Comparison of ENCODE assay signal across 11 cellular contexts in the genomic region with DNA sequence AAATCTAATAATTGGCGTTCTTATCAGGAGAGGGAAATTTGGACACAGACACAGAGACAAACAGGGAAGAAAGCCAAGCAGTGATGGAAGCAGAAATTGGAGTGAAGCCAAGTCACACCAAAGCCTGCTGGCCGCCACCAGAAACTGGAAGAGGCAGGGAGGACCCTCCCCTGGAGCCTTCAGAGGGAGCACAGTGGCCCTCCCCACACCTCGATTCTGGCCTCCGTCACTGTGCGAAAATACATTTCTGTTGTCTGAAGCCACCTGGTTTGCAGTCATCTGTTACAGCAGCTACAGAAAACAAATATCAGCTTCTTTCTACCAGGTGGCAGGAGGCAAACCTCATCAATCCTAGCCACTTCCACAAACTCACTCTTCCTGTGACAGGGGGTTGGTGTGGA. TPM values are rescaled to one million over a fixed set of nuclear protein-coding genes. Genes with fewer than 3 reads are reported as not detected.
DNase-seq lines count a peak whose midpoint lies in the region; ATAC-seq, FAIRE-seq and TF ChIP-seq lines count a peak whose summit lies in the region.
"Had no signal": no experiment of that assay in that cellular context is flagged by ENCODE, and none has a peak within 500 bp of the region (broad histone marks: within the 10 kb centered on the region; RNA-seq: fewer than 3 reads in every experiment).

No MANE protein-coding gene starts in this region.

- DNase-seq in GM23338 (ENCODE audit: low spot score), result no peak
- peak; percentile 48 for DNase-seq in NCI-H748 (lab: John Stamatoyannopoulos, UW; ENCODE audit: unreplicated experiment)
- no peak for DNase-seq in GM19239 (ENCODE audit: insufficient read length, low spot score)
- no peak for DNase-seq in activated T-cell treated with anti-CD3 and anti-CD28 coated beads, Interleukin-2, amount 50 U/mL, for 1 hour
- DNase-seq in NOMO-1 treated with dmso at 0.1 percent for 144 hours (lab: John Stamatoyannopoulos, UW; ENCODE audit: unreplicated experiment), result no peak
- no peak for DNase-seq in Caco-2

- no peak overlapping the region for H3K4me3 ChIP-seq in GM23338
- H3K4me3 ChIP-seq in gastroesophageal sphincter, result no peak overlapping the region
- peak overlapping the region in 1 of 3 donors; percentile 7 for H3K4me3 ChIP-seq in skeletal muscle tissue (ENCODE audit: low read length in 3 of 3)
- no peak overlapping the region for H3K4me3 ChIP-seq in Caco-2 (ENCODE audit: low read depth, low read length)

- H3K9ac ChIP-seq in skeletal muscle tissue (ENCODE audit: low read depth in 1 of 3, low read length in 3 of 3), result peak overlapping the region in 2 of 3 donors; percentile 20 to 25
- H3K9ac ChIP-seq: KMS-11 had no signal

- WGBS in gastroesophageal sphincter (ENCODE audit: low coverage in 1 of 2), 2 donors, result 15 to 36% methylated on average over 4 to 5 of the region's 5 CpGs

- H3K27ac Mint-ChIP-seq in GM23338, result no peak overlapping the region
- no peak overlapping the region for H3K27ac Mint-ChIP-seq in Caco-2 (ENCODE audit: unreplicated experiment)

- H3K79me2 ChIP-seq in GM23338 (replicated peaks; ENCODE audit: insufficient read depth), result no peaks in the 10 kb centered on the region

- H3K4me3 Mint-ChIP-seq in GM23338 (no peak overlapping the region), Caco-2 (ENCODE audit: unreplicated experiment) (no peak overlapping the region)

- H3K27me3 ChIP-seq in GM23338 (ENCODE audit: insufficient read depth) (no peaks in the 10 kb centered on the region), gastroesophageal sphincter (no peaks in the 10 kb centered on the region), skeletal muscle tissue (ENCODE audit: control insufficient read depth in 3 of 3, insufficient read depth in 3 of 3, low read length in 3 of 3) (no peaks in the 10 kb centered on the region), Caco-2 (replicated peaks; ENCODE audit: control insufficient read depth, insufficient read depth, low read length) (no peaks in the 10 kb centered on the region)

- no peaks in the 10 kb centered on the region for H4K20me1 ChIP-seq in GM23338 (replicated peaks; ENCODE audit: insufficient read depth)

- H3K4me1 Mint-ChIP-seq in GM23338 (no peaks in the 10 kb centered on the region; the same call in 2 of the 3 replicates), Caco-2 (ENCODE audit: low read depth, unreplicated experiment) (no peaks in the 10 kb centered on the region)

- no peaks in the 10 kb centered on the region for H3K9me3 ChIP-seq in gastroesophageal sphincter
- H3K9me3 ChIP-seq in skeletal muscle tissue (ENCODE audit: control insufficient read depth in 3 of 3, low read length in 3 of 3), result no peaks in the 10 kb centered on the region
- no peaks in the 10 kb centered on the region for H3K9me3 ChIP-seq in Caco-2

- H3K36me3 Mint-ChIP-seq in GM23338 (ENCODE audit: low read depth) (no peaks in the 10 kb centered on the region), Caco-2 (ENCODE audit: insufficient read depth, unreplicated experiment) (no peaks in the 10 kb centered on the region)

- TF ChIP-seq POLR2A in gastroesophageal sphincter (IDR thresholded peaks at IDR 0.05), result no peak

- H3K9me3 Mint-ChIP-seq in GM23338, result no peaks in the 10 kb centered on the region; the same call in 2 of the 3 replicates
- no peaks in the 10 kb centered on the region for H3K9me3 Mint-ChIP-seq in Caco-2 (ENCODE audit: unreplicated experiment)

- H3K27ac ChIP-seq in GM23338 (ENCODE audit: low read depth), result no peak overlapping the region
- H3K27ac ChIP-seq in gastroesophageal sphincter, result peak overlapping the region; percentile 35 to 88 (median 84)
- peak overlapping the region; percentile 65 for H3K27ac ChIP-seq in skeletal muscle tissue (ENCODE audit: low read depth, low read length)
- H3K27ac ChIP-seq: KMS-11 had no signal

- 0 out of 2 replicates have a peak overlapping the region, but pooled peaks have one; percentile 23 for H2AFZ ChIP-seq in GM23338

- H3K9me2 ChIP-seq in GM23338 (ENCODE audit: insufficient read depth), result no peaks in the 10 kb centered on the region

- FAIRE-seq in GM19239 (lab: Jason Lieb, UNC), result no peak
- FAIRE-seq: bronchial epithelial cell, TTC549 had no signal

- POLR2A ChIA-PET in Caco-2 (lab: Charles Lee), result no interaction called here

- CTCF ChIA-PET in Caco-2 (lab: Charles Lee), result interaction anchor here (1.6 kb wide), 1 partner anchor 18 kb away, joined by 4 read pairs; no protein-coding TSS in a partner anchor

- no peaks in the 10 kb centered on the region; the same call in 1 of the 2 replicates for H3K4me1 ChIP-seq in GM23338 (ENCODE audit: insufficient read depth)
- H3K4me1 ChIP-seq in gastroesophageal sphincter, result peaks cover 0 to 61% (median 34%) of the 10 kb centered on the region in 3 donors
- peaks cover 13 to 30% (median 21%) of the 10 kb centered on the region in 3 donors for H3K4me1 ChIP-seq in skeletal muscle tissue (ENCODE audit: control insufficient read depth in 3 of 3, insufficient read depth in 3 of 3, low read length in 3 of 3)
- H3K4me1 ChIP-seq in Caco-2, result no peaks in the 10 kb centered on the region

- no peaks in the 10 kb centered on the region for H3F3A ChIP-seq in GM23338 (replicated peaks; ENCODE audit: low read depth)

- H3K36me3 ChIP-seq in GM23338 (ENCODE audit: insufficient read depth), result no peaks in the 10 kb centered on the region
- H3K36me3 ChIP-seq in gastroesophageal sphincter, result no peaks in the 10 kb centered on the region
- no peaks in the 10 kb centered on the region for H3K36me3 ChIP-seq in skeletal muscle tissue (ENCODE audit: control insufficient read depth in 3 of 3, insufficient read depth in 3 of 3, low read length in 3 of 3)
- no peaks in the 10 kb centered on the region for H3K36me3 ChIP-seq in Caco-2 (ENCODE audit: control insufficient read depth, insufficient read depth, low read length)

- H3K27me3 Mint-ChIP-seq in GM23338 (ENCODE audit: insufficient read depth, low read depth, poor library complexity) (peaks cover 12% of the 10 kb centered on the region), Caco-2 (ENCODE audit: insufficient read depth, unreplicated experiment) (no peaks in the 10 kb centered on the region)

- intact Hi-C loops in Caco-2 (cut with micrococcal nuclease; ENCODE audit: unreplicated experiment), result no loop called here

- TF ChIP-seq CTCF in GM23338 (conservative IDR thresholded peaks at IDR 0.05; ENCODE audit: low read depth in 2 of 2), result no peak
- no peak for TF ChIP-seq CTCF in gastroesophageal sphincter (IDR thresholded peaks at IDR 0.05)
- TF ChIP-seq CTCF in Caco-2 (IDR thresholded peaks at IDR 0.05; ENCODE audit: insufficient read depth in 1 of 2, low read depth in 1 of 2, low read length in 1 of 2, severe bottlenecking in 1 of 2, unreplicated experiment in 1 of 2), result no peak

- TF ChIP-seq EP300 in gastroesophageal sphincter (IDR thresholded peaks at IDR 0.05), result no peak

- ATAC-seq in GM23338 (no peak), gastroesophageal sphincter (no peak)

- H3K4me2 ChIP-seq in GM23338, result no peak overlapping the region
- H3K4me2 ChIP-seq: KMS-11 had no signal

- BruUV-seq in Caco-2 (replicated peaks; lab: Mats Ljungman, UMichigan), result no TSS peak

TF ChIP-seq in GM23338, 12 proteins besides CTCF, POLR2A, EP300 and RAD21 (continues in another document):
- no peak for TF ChIP-seq JUNB (IDR thresholded peaks at IDR 0.05; ENCODE audit: unreplicated experiment)

RNA-seq across cellular contexts. Expression of gene TLE6, which starts 8.3 kb away (rescaled TPM):
- total RNA-seq in GM23338 (2014; rRNA removed; shearing (Covaris generic)), result 0.70 and 2.4 TPM in 2 replicates
- polyA plus RNA-seq in GM23338 (2016; fragmentation: Nextera tagmentation; extraction: Ambion mirVana), result 1.3 and 2.4 TPM in 2 replicates
- total RNA-seq in gastroesophageal sphincter (under 1 TPM in 3 of 4 donors, not detected in 1; 0.19 to 0.64 (median 0.40) TPM), skeletal muscle tissue (not detected), Caco-2 (2022) (1.4 and 1.9 TPM in 2 replicates)
- total RNA-seq: bronchial epithelial cell had no signal

RNA-seq across cellular contexts. Expression of gene ZNF77, which starts 24.3 kb away (rescaled TPM):
- total RNA-seq in GM23338 (2014; rRNA removed; shearing (Covaris generic)), result 4.1 and 4.5 TPM in 2 replicates
- 3.3 and 3.7 TPM in 2 replicates for polyA plus RNA-seq in GM23338 (2016; fragmentation: Nextera tagmentation; extraction: Ambion mirVana)
- total RNA-seq in gastroesophageal sphincter, result 1 to 10 TPM; 2.2 to 6.8 (median 3.4) TPM
- 8.4 TPM for total RNA-seq in skeletal muscle tissue
- 6.3 and 6.6 TPM in 2 replicates for total RNA-seq in Caco-2 (2022)

RNA-seq across cellular contexts. Expression of gene TLE2, which starts 60.0 kb away (rescaled TPM):
- total RNA-seq in GM23338 (2014; rRNA removed; shearing (Covaris generic)), result 21.3 and 22.8 TPM in 2 replicates
- 5.2 and 5.6 TPM in 2 replicates for polyA plus RNA-seq in GM23338 (2016; fragmentation: Nextera tagmentation; extraction: Ambion mirVana)
- total RNA-seq in gastroesophageal sphincter, result 10 to 100 TPM; 27.1 to 46.1 (median 34.4) TPM
- total RNA-seq in skeletal muscle tissue, result 9.4 TPM
- total RNA-seq in Caco-2 (2022), result 29.2 and 31.3 TPM in 2 replicates
